ENCODE assay signal across 20 cellular contexts in the genomic region with DNA sequence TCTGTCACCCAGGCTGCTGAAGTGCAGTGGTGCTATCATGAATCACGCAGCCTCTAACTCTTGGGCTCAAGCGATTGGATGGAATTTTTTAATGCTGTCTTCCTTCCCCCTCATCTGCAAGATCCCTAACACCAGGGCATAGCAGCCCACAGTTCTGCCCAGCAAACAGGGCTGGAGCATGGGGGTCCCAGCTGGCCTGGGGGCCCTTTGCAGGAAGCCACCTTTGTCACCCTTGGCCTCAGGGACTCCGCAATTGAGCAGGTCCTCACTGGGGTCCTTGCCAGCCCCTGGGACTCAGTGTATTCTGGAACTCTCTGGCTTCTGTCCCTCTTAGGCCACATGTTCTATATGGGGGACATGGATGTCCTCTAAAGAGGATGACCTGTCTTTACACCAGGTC. TPM values are rescaled to one million over a fixed set of nuclear protein-coding genes. Genes with fewer than 3 reads are reported as not detected.
DNase-seq lines count a peak whose midpoint lies in the region; ATAC-seq and TF ChIP-seq lines count a peak whose summit lies in the region.
"Had no signal": no experiment of that assay in that cellular context is flagged by ENCODE, and none has a peak within 500 bp of the region (broad histone marks: within the 10 kb centered on the region; RNA-seq: fewer than 3 reads in every experiment).

No MANE protein-coding gene starts in this region.

- no peak overlapping the region for H3K14ac ChIP-seq in IMR-90 (replicated peaks; ENCODE audit: low read depth, low read length)

- H3K4me1 ChIP-seq in IMR-90 (ENCODE audit: control insufficient read depth, insufficient read depth, low read length) (peaks cover 22% of the 10 kb centered on the region), thoracic aorta (ENCODE audit: control insufficient read depth in 1 of 2, low read depth in 2 of 2) (peaks cover 44 to 79% of the 10 kb centered on the region in 2 donors)

- no peaks in the 10 kb centered on the region for H3K9me3 ChIP-seq in IMR-90 (ENCODE audit: control insufficient read depth, insufficient read depth, low read length)
- no peaks in the 10 kb centered on the region for H3K9me3 ChIP-seq in thoracic aorta
- H3K9me3 ChIP-seq: left lung had no signal

- no peak overlapping the region for H3K4me2 ChIP-seq in IMR-90 (ENCODE audit: low read depth, low read length)

- ATAC-seq in IMR-90 (ENCODE audit: low read depth) (no peak), thoracic aorta (ENCODE audit: insufficient number of reproducible peaks, low FRiP score, low read depth) (no peak), SK-N-SH treated with all-trans-retinoic acid at 6 μM for 48 hours (no peak), HG03457 (IDR thresholded peaks at IDR 0.05; ENCODE audit: unreplicated experiment) (no peak)
- ATAC-seq: K562, WTC11 had no signal

- no peak overlapping the region for H4K5ac ChIP-seq in IMR-90 (ENCODE audit: low read depth, low read length)

- H2BK5ac ChIP-seq in IMR-90 (ENCODE audit: low read depth, low read length, poor library complexity, severe bottlenecking): no peak overlapping the region

- H3K27me3 Mint-ChIP-seq in nephron (ENCODE audit: low read depth): peaks cover 10% of the 10 kb centered on the region

- peak overlapping the region; percentile 50 for H2AK9ac ChIP-seq in IMR-90 (replicated peaks; ENCODE audit: low read depth, low read length, poor library complexity)

- POLR2A ChIA-PET in IMR-90 (lab: Charles Lee; ENCODE audit: unreplicated experiment): interaction anchor here (0.6 kb wide), 1 partner anchor 779 kb away, joined by 4 read pairs; no protein-coding TSS in a partner anchor

- H3K27me3 ChIP-seq in IMR-90 (ENCODE audit: control insufficient read depth, insufficient read depth, low read length) (no peaks in the 10 kb centered on the region), thoracic aorta (replicated peaks; ENCODE audit: insufficient read depth) (no peaks in the 10 kb centered on the region)

- in situ Hi-C loops in IMR-90 (cut with MboI; ENCODE audit: low sequenced_read_pairs): no loop called here

- TF ChIP-seq RAD21 in IMR-90 (IDR thresholded peaks at IDR 0.05; ENCODE audit: low read length): no peak

- no peak overlapping the region for H2AFZ ChIP-seq in IMR-90 (replicated peaks; ENCODE audit: low read length, poor library complexity)

- peak overlapping the region; percentile 89; the same call in 2 of the 3 replicates for H2BK15ac ChIP-seq in IMR-90 (ENCODE audit: low read depth, low read length)

- H3K4me3 ChIP-seq in IMR-90 (ENCODE audit: insufficient read depth, low read depth, low read length) (no peak overlapping the region), coronary artery (no peak overlapping the region), thoracic aorta (no peak overlapping the region)
- H3K4me3 ChIP-seq: K562, left lung had no signal

- H4K8ac ChIP-seq in IMR-90 (ENCODE audit: low read depth in 2 of 2, low read length in 2 of 2): peak overlapping the region in 1 of 2 experiments; percentile 87; a peak in 1 of 4 replicates

- H3K36me3 ChIP-seq in IMR-90 (ENCODE audit: control insufficient read depth, insufficient read depth, low read length) (no peaks in the 10 kb centered on the region), thoracic aorta (no peaks in the 10 kb centered on the region)
- H3K36me3 ChIP-seq: left lung had no signal

- dilution Hi-C loops in IMR-90 (cut with HindIII; ENCODE audit: low sequenced_read_pairs, unreplicated experiment): no loop called here

- DNase-seq in IMR-90 (no peak), coronary artery (ENCODE audit: low spot score) (no peak), thoracic aorta (ENCODE audit: low spot score) (no peak), RKO (ENCODE audit: low spot score) (no peak)
- DNase-seq: activated naive CD8-positive, alpha-beta T cell treated with anti-CD3 and anti-CD28 coated beads for 36 hours; HCEC 1CT; left lung; MV-4-11; naive B cell; NCI-H1930; NCI-H510A; SHP77 treated with DMSO at 0.1 percent for 48 hours had no signal

- no peak for TF ChIP-seq CTCF in IMR-90 (conservative IDR thresholded peaks at IDR 0.05; ENCODE audit: low read depth, low read length)
- TF ChIP-seq CTCF in coronary artery (IDR thresholded peaks at IDR 0.05): no peak
- TF ChIP-seq CTCF in nephron (IDR thresholded peaks at IDR 0.05; ENCODE audit: unreplicated experiment in 3 of 3): no peak
- no peak for TF ChIP-seq CTCF in thoracic aorta (IDR thresholded peaks at IDR 0.05)

- peak overlapping the region; percentile 98; the same call in 1 of the 2 replicates for H4K91ac ChIP-seq in IMR-90 (ENCODE audit: insufficient read depth, low read depth, low read length)

- WGBS in IMR-90 (ENCODE audit: extremely low coverage in 2 of 2, insufficient read length in 1 of 2), 2 experiments: no CpG with 5 or more reads among the region's 3 CpGs

- no peaks in the 10 kb centered on the region; the same call in 1 of the 2 replicates for H4K20me1 ChIP-seq in IMR-90 (ENCODE audit: insufficient read depth, low read length)

- H2AK5ac ChIP-seq in IMR-90 (ENCODE audit: low read depth, low read length): peak overlapping the region; percentile 92

- H3K18ac ChIP-seq in IMR-90 (ENCODE audit: low read depth, low read length): no peak overlapping the region

- no peaks in the 10 kb centered on the region for H3K79me1 ChIP-seq in IMR-90 (ENCODE audit: low read depth in 1 of 2, low read length in 2 of 2)

- H3K4me3 Mint-ChIP-seq in nephron: peak overlapping the region; percentile 15 to 48 (median 47)
- H3K4me3 Mint-ChIP-seq: activated naive CD8-positive, alpha-beta T cell treated with anti-CD3 and anti-CD28 coated beads for 36 hours had no signal

- H3K27ac ChIP-seq in IMR-90 (ENCODE audit: insufficient read depth, low read length) (no peak overlapping the region), coronary artery (peak overlapping the region; percentile 91 to 94), thoracic aorta (peak overlapping the region; percentile 84 to 87)

- peak overlapping the region; percentile 65 for H2BK120ac ChIP-seq in IMR-90 (ENCODE audit: low read depth, low read length)

- no peak overlapping the region for H3K56ac ChIP-seq in IMR-90 (ENCODE audit: extremely low read depth, insufficient read depth, low read length)

- intact Hi-C loops in IMR-90 (cut with micrococcal nuclease): no loop called here

- peaks cover 27% of the 10 kb centered on the region for H3K9me1 ChIP-seq in IMR-90 (ENCODE audit: insufficient read depth, low read length)

- BruUV-seq in IMR-90 (replicated peaks; lab: Mats Ljungman, UMichigan): no TSS peak

- no peaks in the 10 kb centered on the region for H3K36me3 Mint-ChIP-seq in nephron (ENCODE audit: low read depth)
- H3K36me3 Mint-ChIP-seq: activated naive CD8-positive, alpha-beta T cell treated with anti-CD3 and anti-CD28 coated beads for 36 hours; naive B cell; WTC11 had no signal

- CTCF ChIA-PET in IMR-90 (lab: Yijun Ruan, JAX): no interaction called here

- no peak overlapping the region for H3K23ac ChIP-seq in IMR-90 (ENCODE audit: low read depth, low read length)

- peak overlapping the region; percentile 29 for H3K4ac ChIP-seq in IMR-90 (ENCODE audit: low read depth, low read length)

- no peaks in the 10 kb centered on the region for H3K9me3 Mint-ChIP-seq in nephron
- H3K9me3 Mint-ChIP-seq: activated naive CD8-positive, alpha-beta T cell treated with anti-CD3 and anti-CD28 coated beads for 36 hours; naive B cell; T-helper 1 cell treated with Interleukin-12 subunit alpha and Interleukin-12 subunit beta and Interleukin-4 antibody, amounts not matched to agents 30 μg/mL and 1 μg/mL, for 36 hours; WTC11 had no signal

- 0 out of 2 replicates have a peak overlapping the region, but pooled peaks have one; percentile 41 for H2BK20ac ChIP-seq in IMR-90 (ENCODE audit: low read depth, low read length)

- peaks cover 47% of the 10 kb centered on the region for H3K4me1 Mint-ChIP-seq in nephron

- no peak overlapping the region for H3K9ac ChIP-seq in IMR-90 (ENCODE audit: low read depth, low read length)

- peak overlapping the region in 2 of 3 experiments; percentile 84 to 85 for H3K27ac Mint-ChIP-seq in nephron
- H3K27ac Mint-ChIP-seq: activated naive CD8-positive, alpha-beta T cell treated with anti-CD3 and anti-CD28 coated beads for 36 hours; T-helper 1 cell treated with Interleukin-12 subunit alpha and Interleukin-12 subunit beta and Interleukin-4 antibody, amounts not matched to agents 30 μg/mL and 1 μg/mL, for 36 hours had no signal

- TF ChIP-seq POLR2A in IMR-90 (IDR thresholded peaks at IDR 0.05; ENCODE audit: low read depth, low read length): no peak

TF ChIP-seq in IMR-90, 13 proteins besides CTCF, POLR2A, EP300 and RAD21:
- TF ChIP-seq FOS (IDR thresholded peaks at IDR 0.05; ENCODE audit: low read depth, low read length) (no peak), BHLHE40 (IDR thresholded peaks at IDR 0.05; ENCODE audit: low read depth, low read length) (no peak), MXI1 (IDR thresholded peaks at IDR 0.05; ENCODE audit: borderline replicate concordance, low read depth, low read length) (no peak), NFE2L2 (IDR thresholded peaks at IDR 0.05; ENCODE audit: low read depth, low read length) (no peak), RFX5 (IDR thresholded peaks at IDR 0.05; ENCODE audit: low read depth, low read length) (no peak), RCOR1 (IDR thresholded peaks at IDR 0.05; ENCODE audit: insufficient replicate concordance, low read length) (no peak), CEBPB (IDR thresholded peaks at IDR 0.05; ENCODE audit: low read depth, low read length) (no peak), CHD1 (IDR thresholded peaks at IDR 0.05; ENCODE audit: low read depth, low read length) (no peak)

TF ChIP-seq in SK-N-SH treated with all-trans-retinoic acid at 6 μM for 48 hours, 23 proteins besides CTCF, POLR2A, EP300 and RAD21 (continues in another document):
- TF ChIP-seq ZNF8 (CRISPR knock-in tag; IDR thresholded peaks at IDR 0.05) (no peak), ZC3H10 (CRISPR knock-in tag; IDR thresholded peaks at IDR 0.05) (no peak)

RNA-seq across cellular contexts. Expression of gene EDN2, which starts 13.1 kb away (rescaled TPM):
- not detected in 2 replicates for total RNA-seq in IMR-90 (2012; rRNA removed)
- polyA plus RNA-seq in IMR-90 (2012; rRNA removed): 0.22 and 0.27 TPM in 2 replicates
- 0.05 and 0.14 TPM in 2 replicates for polyA plus RNA-seq in IMR-90 (2012; cell fraction: cytosol; rRNA removed)
- polyA plus RNA-seq in IMR-90 (2012; cell fraction: nucleus; rRNA removed; ENCODE audit: low replicate concordance): 0.69 and 1.0 TPM in 2 replicates
- not detected for total RNA-seq in thoracic aorta
- total RNA-seq: activated naive CD8-positive, alpha-beta T cell treated with anti-CD3 and anti-CD28 coated beads for 36 hours; dermis microvascular lymphatic vessel endothelial cell; K562; posterior vena cava had no signal
- polyA plus RNA-seq: K562 had no signal
